ENCODE assay signal across 9 cellular contexts in the genomic region with DNA sequence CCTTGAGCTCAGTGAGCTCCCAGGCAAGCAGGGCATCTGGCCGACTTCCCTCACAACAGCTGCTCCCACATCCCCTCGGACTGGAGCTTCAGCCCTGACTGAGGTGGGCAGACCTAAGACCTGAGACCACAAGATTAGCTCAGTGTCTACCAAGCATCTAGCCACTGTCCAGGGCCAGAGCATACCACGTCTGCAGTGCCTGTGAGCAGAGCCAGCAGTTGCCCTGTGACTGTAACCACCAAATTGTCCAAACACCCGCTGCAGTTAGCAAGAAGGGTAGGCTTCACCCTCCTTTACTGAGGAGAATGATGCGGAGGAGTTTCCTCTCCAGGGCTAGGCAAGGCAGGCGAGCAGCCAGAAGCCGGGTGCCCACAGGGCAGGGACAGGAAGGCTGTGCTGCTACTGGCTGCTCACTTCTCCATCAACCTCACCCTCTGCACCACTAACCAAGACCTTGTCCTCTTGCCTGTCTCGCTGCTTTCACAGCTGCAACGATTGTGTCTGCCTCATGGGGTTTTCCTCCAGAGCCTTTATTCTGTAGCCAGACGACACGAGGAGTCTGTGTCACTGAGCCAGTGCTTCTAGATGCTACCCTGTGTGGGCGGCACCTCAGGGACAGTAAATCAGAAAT. TPM values are rescaled to one million over a fixed set of nuclear protein-coding genes. Genes with fewer than 3 reads are reported as not detected.
A peak's percentile ranks its signal among the peaks of the same experiment; 100 is the strongest.
DNase-seq lines count a peak whose midpoint lies in the region; ATAC-seq and TF ChIP-seq lines count a peak whose summit lies in the region.
"Had no signal": no experiment of that assay in that cellular context is flagged by ENCODE, and none has a peak within 500 bp of the region (broad histone marks: within the 10 kb centered on the region; RNA-seq: fewer than 3 reads in every experiment).

No MANE protein-coding gene starts in this region.

- H3K4me1 ChIP-seq in Caco-2 (no peaks in the 10 kb centered on the region), adrenal gland (replicated peaks in 1 of 2) (peaks cover 0 to 8% of the 10 kb centered on the region in 2 donors)

- no peaks in the 10 kb centered on the region for H3K27me3 Mint-ChIP-seq in Caco-2 (ENCODE audit: insufficient read depth, unreplicated experiment)
- H3K27me3 Mint-ChIP-seq in T-helper 1 cell treated with Interleukin-12 subunit alpha and Interleukin-12 subunit beta and Interleukin-4 antibody, amounts not matched to agents 30 μg/mL and 1 μg/mL, for 36 hours (ENCODE audit: low read depth): no peaks in the 10 kb centered on the region

- no peak for TF ChIP-seq POLR2A in adrenal gland (IDR thresholded peaks at IDR 0.05)

- TF ChIP-seq CTCF in Caco-2 (IDR thresholded peaks at IDR 0.05; ENCODE audit: insufficient read depth in 1 of 2, low read depth in 1 of 2, low read length in 1 of 2, severe bottlenecking in 1 of 2, unreplicated experiment in 1 of 2) (no peak), adrenal gland (IDR thresholded peaks at IDR 0.05) (peak in 1 of 6 experiments; percentile 2)

- DNase-seq in Caco-2: no peak
- peak; percentile 46 to 74 (median 61) for DNase-seq in adrenal gland
- DNase-seq in sciatic nerve (ENCODE audit: low spot score): no peak
- DNase-seq in NCI-H146 treated with DMSO at 0.1 percent for 48 hours (lab: John Stamatoyannopoulos, UW; ENCODE audit: unreplicated experiment): no peak
- DNase-seq in NCI-H2171 (lab: John Stamatoyannopoulos, UW): no peak
- no peak for DNase-seq in RKO (ENCODE audit: low spot score)
- no peak for DNase-seq in A172 (ENCODE audit: low spot score)
- DNase-seq: body of pancreas had no signal

- 34 to 43% (median 35%) methylated on average over 10 to 12 of the region's 12 CpGs for WGBS in adrenal gland, 4 donors

- peak; percentile 42 for ATAC-seq in sciatic nerve
- ATAC-seq: body of pancreas had no signal

- H3K9me3 ChIP-seq in Caco-2: no peaks in the 10 kb centered on the region
- no peaks in the 10 kb centered on the region for H3K9me3 ChIP-seq in adrenal gland (replicated peaks in 1 of 3)
- H3K9me3 ChIP-seq: body of pancreas had no signal

- CTCF ChIA-PET in Caco-2 (lab: Charles Lee): no interaction called here

- H3K36me3 ChIP-seq in Caco-2 (ENCODE audit: control insufficient read depth, insufficient read depth, low read length) (peaks cover 3% of the 10 kb centered on the region; the same call in 1 of the 2 replicates), adrenal gland (replicated peaks in 1 of 2) (peaks cover 0 to 65% of the 10 kb centered on the region in 2 donors)

- H3K27ac ChIP-seq in adrenal gland: peak overlapping the region in 2 of 5 donors; percentile 40 to 53
- H3K27ac ChIP-seq: body of pancreas had no signal

- no peaks in the 10 kb centered on the region for H3K9me3 Mint-ChIP-seq in Caco-2 (ENCODE audit: unreplicated experiment)
- H3K9me3 Mint-ChIP-seq in T-helper 1 cell treated with Interleukin-12 subunit alpha and Interleukin-12 subunit beta and Interleukin-4 antibody, amounts not matched to agents 30 μg/mL and 1 μg/mL, for 36 hours: no peaks in the 10 kb centered on the region

- no peaks in the 10 kb centered on the region for H3K4me1 Mint-ChIP-seq in Caco-2 (ENCODE audit: low read depth, unreplicated experiment)
- peaks cover 36% of the 10 kb centered on the region for H3K4me1 Mint-ChIP-seq in T-helper 1 cell treated with Interleukin-12 subunit alpha and Interleukin-12 subunit beta and Interleukin-4 antibody, amounts not matched to agents 30 μg/mL and 1 μg/mL, for 36 hours (ENCODE audit: low read depth)

- no peak overlapping the region for H3K4me3 Mint-ChIP-seq in Caco-2 (ENCODE audit: unreplicated experiment)
- H3K4me3 Mint-ChIP-seq in T-helper 1 cell treated with Interleukin-12 subunit alpha and Interleukin-12 subunit beta and Interleukin-4 antibody, amounts not matched to agents 30 μg/mL and 1 μg/mL, for 36 hours: peak overlapping the region; percentile 49

- H3K27ac Mint-ChIP-seq in Caco-2 (ENCODE audit: unreplicated experiment): peak overlapping the region; percentile 58
- peak overlapping the region; percentile 76 for H3K27ac Mint-ChIP-seq in T-helper 1 cell treated with Interleukin-12 subunit alpha and Interleukin-12 subunit beta and Interleukin-4 antibody, amounts not matched to agents 30 μg/mL and 1 μg/mL, for 36 hours

- H3K36me3 Mint-ChIP-seq in Caco-2 (ENCODE audit: insufficient read depth, unreplicated experiment): peaks cover 93% of the 10 kb centered on the region
- peaks cover 35% of the 10 kb centered on the region for H3K36me3 Mint-ChIP-seq in T-helper 1 cell treated with Interleukin-12 subunit alpha and Interleukin-12 subunit beta and Interleukin-4 antibody, amounts not matched to agents 30 μg/mL and 1 μg/mL, for 36 hours (ENCODE audit: low read depth)

- H3K27me3 ChIP-seq in Caco-2 (replicated peaks; ENCODE audit: control insufficient read depth, insufficient read depth, low read length) (no peaks in the 10 kb centered on the region), adrenal gland (no peaks in the 10 kb centered on the region)
- H3K27me3 ChIP-seq: body of pancreas had no signal

- H3K4me3 ChIP-seq in Caco-2 (ENCODE audit: low read depth, low read length) (no peak overlapping the region), adrenal gland (no peak overlapping the region)
- H3K4me3 ChIP-seq: body of pancreas had no signal

- no TSS peak for BruUV-seq in Caco-2 (replicated peaks; lab: Mats Ljungman, UMichigan)

- intact Hi-C loops in Caco-2 (cut with micrococcal nuclease; ENCODE audit: unreplicated experiment): no loop called here
- intact Hi-C loops in adrenal gland (cut with DNase I): no loop called here
- intact Hi-C loops in sciatic nerve (cut with DNase I): no loop called here

- POLR2A ChIA-PET in Caco-2 (lab: Charles Lee): no interaction called here

RNA-seq across cellular contexts. Expression of a gene that starts 53.9 kb away (rescaled TPM):
- total RNA-seq in Caco-2 (2022) (90.4 and 93.8 TPM in 2 replicates), adrenal gland (100 to 1,000 TPM in 1 of 8 donors, 10 to 100 TPM in 7; 27.4 to 114 (median 40.3) TPM), sciatic nerve (62.7 TPM)
- 10 to 100 TPM; 57.8 to 73.4 (median 63.8) TPM for polyA plus RNA-seq in adrenal gland
- total RNA-seq in A172 (2014; rRNA removed; shearing (Covaris generic)): 81.1 and 103 TPM in 2 replicates

Comparison
In these comparisons a context has a peak if more than half of its experiments do, and no peak if none do; other contexts are left out.
1. DNase-seq: peak in adrenal gland (7 of 7); none in Caco-2 (0 of 2), sciatic nerve (single experiment), NCI-H146 treated with DMSO at 0.1 percent for 48 hours (single experiment), NCI-H2171 (single experiment), RKO (single experiment) and A172 (single experiment).